In genomic region chr7:22402250-22402649, GRCh38 we compare ENCODE assay signal across 14 cellular contexts. TPM values are rescaled to one million over a fixed set of nuclear protein-coding genes. Genes with fewer than 3 reads are reported as not detected.
DNase-seq lines count a peak whose midpoint lies in the region; ATAC-seq and TF ChIP-seq lines count a peak whose summit lies in the region.
"Had no signal": no experiment of that assay in that cellular context is flagged by ENCODE, and none has a peak within 500 bp of the region (broad histone marks: within the 10 kb centered on the region; RNA-seq: fewer than 3 reads in every experiment).

No MANE protein-coding gene starts in this region.

- POLR2A ChIA-PET in PC-3 (lab: Charles Lee; ENCODE audit: unreplicated experiment) = no interaction called here

- H3F3A ChIP-seq in PC-3 (ENCODE audit: low read length, unreplicated experiment) = no peaks in the 10 kb centered on the region

- no peak overlapping the region for H2AFZ ChIP-seq in PC-3 (ENCODE audit: low read length)

- CTCF ChIA-PET in PC-3 (lab: Charles Lee) = interaction anchor here (1.0 kb wide), 1 partner anchor 293 kb away, joined by 3 read pairs; no protein-coding TSS in a partner anchor

- no peaks in the 10 kb centered on the region for H3K36me3 Mint-ChIP-seq in activated T-cell treated with anti-CD3 and anti-CD28 coated beads, Interleukin-2, amount 50 U/mL, for 24 hours (ENCODE audit: low read depth)
- no peaks in the 10 kb centered on the region for H3K36me3 Mint-ChIP-seq in activated T-cell treated with anti-CD3 and anti-CD28 coated beads, Interleukin-2, amount 50 U/mL, for 4 hours (ENCODE audit: insufficient read depth)
- H3K36me3 Mint-ChIP-seq in stimulated activated memory B cell treated with anti-CD40 and anti-IgM and Interleukin-4, amounts not matched to agents 10 μg/mL and 1 μg/mL and 100 μg/mL, for 72 hours = no peaks in the 10 kb centered on the region

- no TSS peak for BruUV-seq in PC-3 (replicated peaks; lab: Mats Ljungman, UMichigan)

- no peaks in the 10 kb centered on the region for H3K9me3 ChIP-seq in PC-3 (ENCODE audit: low read length)
- H3K9me3 ChIP-seq in esophagus muscularis mucosa = no peaks in the 10 kb centered on the region
- H3K9me3 ChIP-seq: ascending aorta had no signal

- H3K27ac ChIP-seq in PC-3 (ENCODE audit: low read length) (peak overlapping the region; percentile 26), esophagus muscularis mucosa (replicated peaks in 1 of 4) (no peak overlapping the region)
- H3K27ac ChIP-seq: ascending aorta had no signal

- peak overlapping the region; percentile 8 for H3K27ac Mint-ChIP-seq in activated T-cell treated with anti-CD3 and anti-CD28 coated beads, Interleukin-2, amount 50 U/mL, for 24 hours
- H3K27ac Mint-ChIP-seq in stimulated activated memory B cell treated with anti-CD40 and anti-IgM and Interleukin-4, amounts not matched to agents 10 μg/mL and 1 μg/mL and 100 μg/mL, for 72 hours = no peak overlapping the region
- H3K27ac Mint-ChIP-seq: H9, progenitor cell of endocrine pancreas had no signal

- intact Hi-C loops in PC-3 (cut with micrococcal nuclease) (loop anchor here (5.0 kb wide), 1 partner anchor 85 kb away; no protein-coding TSS in a partner anchor), esophagus muscularis mucosa (cut with DNase I) (no loop called here)

- H3K4me3 Mint-ChIP-seq in activated T-cell treated with anti-CD3 and anti-CD28 coated beads, Interleukin-2, amount 50 U/mL, for 24 hours = no peak overlapping the region
- no peak overlapping the region for H3K4me3 Mint-ChIP-seq in activated T-cell treated with anti-CD3 and anti-CD28 coated beads, Interleukin-2, amount 50 U/mL, for 4 hours
- H3K4me3 Mint-ChIP-seq in stimulated activated memory B cell treated with anti-CD40 and anti-IgM and Interleukin-4, amounts not matched to agents 10 μg/mL and 1 μg/mL and 100 μg/mL, for 72 hours = no peak overlapping the region
- H3K4me3 Mint-ChIP-seq: H9 had no signal

- WGBS in esophagus muscularis mucosa = 69% methylated on average over 2 of the region's 2 CpGs

- H3K9me3 Mint-ChIP-seq in activated T-cell treated with anti-CD3 and anti-CD28 coated beads, Interleukin-2, amount 50 U/mL, for 24 hours = no peaks in the 10 kb centered on the region
- H3K9me3 Mint-ChIP-seq in activated T-cell treated with anti-CD3 and anti-CD28 coated beads, Interleukin-2, amount 50 U/mL, for 4 hours = no peaks in the 10 kb centered on the region
- no peaks in the 10 kb centered on the region for H3K9me3 Mint-ChIP-seq in stimulated activated memory B cell treated with anti-CD40 and anti-IgM and Interleukin-4, amounts not matched to agents 10 μg/mL and 1 μg/mL and 100 μg/mL, for 72 hours
- H3K9me3 Mint-ChIP-seq: H9 had no signal

- H3K27me3 ChIP-seq in PC-3 (ENCODE audit: low read length) = no peaks in the 10 kb centered on the region
- H3K27me3 ChIP-seq in esophagus muscularis mucosa = no peaks in the 10 kb centered on the region
- H3K27me3 ChIP-seq: ascending aorta had no signal

- no peaks in the 10 kb centered on the region for H3K79me2 ChIP-seq in PC-3 (ENCODE audit: low read length)

- H3K4me1 ChIP-seq in PC-3 (ENCODE audit: insufficient read depth, low read length) (peaks cover 24% of the 10 kb centered on the region), esophagus muscularis mucosa (no peaks in the 10 kb centered on the region)
- H3K4me1 ChIP-seq: ascending aorta had no signal

- peaks cover 12% of the 10 kb centered on the region for H3K4me1 Mint-ChIP-seq in activated T-cell treated with anti-CD3 and anti-CD28 coated beads, Interleukin-2, amount 50 U/mL, for 24 hours (ENCODE audit: low read depth)
- H3K4me1 Mint-ChIP-seq in activated T-cell treated with anti-CD3 and anti-CD28 coated beads, Interleukin-2, amount 50 U/mL, for 4 hours (ENCODE audit: low read depth) = peaks cover 12% of the 10 kb centered on the region
- peaks cover 20% of the 10 kb centered on the region for H3K4me1 Mint-ChIP-seq in stimulated activated memory B cell treated with anti-CD40 and anti-IgM and Interleukin-4, amounts not matched to agents 10 μg/mL and 1 μg/mL and 100 μg/mL, for 72 hours

- TF ChIP-seq POLR2A in esophagus muscularis mucosa (IDR thresholded peaks at IDR 0.05; ENCODE audit: low read depth) = no peak

- no peak for ATAC-seq in activated T-cell treated with anti-CD3 and anti-CD28 coated beads, Interleukin-2, amount 50 U/mL, for 4 hours
- ATAC-seq in HG02885 (IDR thresholded peaks at IDR 0.05; ENCODE audit: poor library complexity, unreplicated experiment) (peak; percentile 40), PC-3 (peak; percentile 49)
- peak; percentile 32 for ATAC-seq in stimulated activated memory B cell treated with anti-CD40 and anti-IgM and Interleukin-4, amounts not matched to agents 10 μg/mL and 1 μg/mL and 100 μg/mL, for 72 hours

- H3K27me3 Mint-ChIP-seq in activated T-cell treated with anti-CD3 and anti-CD28 coated beads, Interleukin-2, amount 50 U/mL, for 24 hours = no peaks in the 10 kb centered on the region
- H3K27me3 Mint-ChIP-seq in activated T-cell treated with anti-CD3 and anti-CD28 coated beads, Interleukin-2, amount 50 U/mL, for 4 hours (ENCODE audit: low read depth) = no peaks in the 10 kb centered on the region
- peaks cover 4% of the 10 kb centered on the region for H3K27me3 Mint-ChIP-seq in stimulated activated memory B cell treated with anti-CD40 and anti-IgM and Interleukin-4, amounts not matched to agents 10 μg/mL and 1 μg/mL and 100 μg/mL, for 72 hours

- no peak overlapping the region for H3K9ac ChIP-seq in PC-3 (ENCODE audit: low read length)

- no peaks in the 10 kb centered on the region for H4K20me1 ChIP-seq in PC-3 (ENCODE audit: low read length)

- TF ChIP-seq EP300 in esophagus muscularis mucosa (IDR thresholded peaks at IDR 0.05) = no peak

- H3K4me2 ChIP-seq in PC-3 (ENCODE audit: low read length) = no peak overlapping the region

- H3K4me3 ChIP-seq in PC-3 (ENCODE audit: low read length) = no peak overlapping the region
- no peak overlapping the region for H3K4me3 ChIP-seq in esophagus muscularis mucosa
- H3K4me3 ChIP-seq: ascending aorta had no signal

- H3K9me2 ChIP-seq in PC-3 (replicated peaks; ENCODE audit: low read length) = no peaks in the 10 kb centered on the region

- H3K36me3 ChIP-seq in PC-3 (ENCODE audit: low read depth, low read length) (no peaks in the 10 kb centered on the region), esophagus muscularis mucosa (no peaks in the 10 kb centered on the region)
- H3K36me3 ChIP-seq: ascending aorta had no signal

- TF ChIP-seq CTCF in PC-3 (conservative IDR thresholded peaks at IDR 0.05; ENCODE audit: low read depth, low read length) (no peak), esophagus muscularis mucosa (IDR thresholded peaks at IDR 0.05) (no peak)

- no peak for DNase-seq in activated T-cell treated with anti-CD3 and anti-CD28 coated beads, Interleukin-2, amount 50 U/mL, for 24 hours
- no peak for DNase-seq in activated T-cell treated with anti-CD3 and anti-CD28 coated beads, Interleukin-2, amount 50 U/mL, for 4 hours
- DNase-seq in PC-3 (peak; percentile 11), esophagus muscularis mucosa (ENCODE audit: extremely low spot score) (no peak), HUDEP-2 (lab: John Stamatoyannopoulos, UW; ENCODE audit: unreplicated experiment in 76 of 76) (no peak), kidney tubule cell (ENCODE audit: low spot score) (no peak)
- DNase-seq: activated T-cell treated with anti-CD3 and anti-CD28 coated beads for 4 hours; H9; mesendoderm; stimulated activated CD4-positive, alpha-beta T cell treated with anti-CD3 and anti-CD28 coated beads, Interleukin-4, amount 100 ng/mL, for 1 hour had no signal

RNA-seq across cellular contexts. Expression of gene RAPGEF5, which starts 45.3 kb away (rescaled TPM):
- total RNA-seq in activated T-cell treated with anti-CD3 and anti-CD28 coated beads, Interleukin-2, amount 50 U/mL, for 4 hours = 1 to 10 TPM in 1 of 3 donors, under 1 TPM in 2; 0.21 to 1.3 (median 0.56) TPM
- total RNA-seq in PC-3 (2014; rRNA removed) (5.6 and 10.8 TPM in 2 replicates), esophagus muscularis mucosa (10 to 100 TPM; 21.2 to 27.0 (median 24.1) TPM)

Comparison
In these comparisons a context has a peak if more than half of its experiments do, and no peak if none do; other contexts are left out.
1. ATAC-seq: peak in HG02885 (single experiment), PC-3 (single experiment) and stimulated activated memory B cell treated with anti-CD40 and anti-IgM and Interleukin-4, amounts not matched to agents 10 μg/mL and 1 μg/mL and 100 μg/mL, for 72 hours (single experiment); none in activated T-cell treated with anti-CD3 and anti-CD28 coated beads, Interleukin-2, amount 50 U/mL, for 4 hours (0 of 2).